16 cellular contexts compared by ENCODE assay signal in the genomic region with DNA sequence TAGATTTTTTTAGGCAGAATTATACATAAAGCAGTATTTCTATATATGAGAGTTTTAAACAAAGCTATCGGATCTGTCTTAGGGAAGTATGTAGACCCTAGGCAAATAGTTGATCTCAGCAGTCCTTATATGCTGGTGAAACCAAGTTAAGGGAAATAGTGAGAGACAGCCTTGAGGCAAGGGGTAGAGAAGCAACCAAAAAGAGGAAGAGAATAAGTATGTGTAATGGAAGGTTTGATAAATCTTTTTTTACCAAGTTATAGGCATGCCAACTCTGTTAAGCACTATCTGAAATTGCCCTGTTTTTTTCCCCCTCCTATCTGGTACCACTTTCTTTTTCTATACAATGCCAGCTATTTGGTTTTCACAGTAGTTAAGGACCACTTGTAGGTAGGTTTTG. TPM values are rescaled to one million over a fixed set of nuclear protein-coding genes. Genes with fewer than 3 reads are reported as not detected.
DNase-seq lines count a peak whose midpoint lies in the region; ATAC-seq, FAIRE-seq and TF ChIP-seq lines count a peak whose summit lies in the region.
"Had no signal": no experiment of that assay in that cellular context is flagged by ENCODE, and none has a peak within 500 bp of the region (broad histone marks: within the 10 kb centered on the region; RNA-seq: fewer than 3 reads in every experiment).

No MANE protein-coding gene starts in this region.

- H3K36me3 ChIP-seq in GM12878 (ENCODE audit: control insufficient read depth in 2 of 2, insufficient read depth in 2 of 2, low read length in 1 of 2) (no peaks in the 10 kb centered on the region), endodermal cell (ENCODE audit: control insufficient read depth, insufficient read depth, low read length) (no peaks in the 10 kb centered on the region)
- H3K36me3 ChIP-seq: ascending aorta, heart right ventricle had no signal

- no TSS peak for BruUV-seq in GM12878 (replicated peaks; lab: Mats Ljungman, UMichigan)

- H3K9me3 Mint-ChIP-seq in endodermal cell: no peaks in the 10 kb centered on the region
- H3K9me3 Mint-ChIP-seq: CD8-positive, alpha-beta memory T cell; effector memory CD8-positive, alpha-beta T cell; HFFc6 had no signal

- H3K4me2 ChIP-seq in GM12878 (ENCODE audit: control insufficient read depth, insufficient read depth): no peak overlapping the region

- no peaks in the 10 kb centered on the region for H4K20me1 ChIP-seq in GM12878 (ENCODE audit: control insufficient read depth, insufficient read depth)

- no peaks in the 10 kb centered on the region for H3K79me2 ChIP-seq in GM12878 (ENCODE audit: control insufficient read depth, insufficient read depth, low read length)

- FAIRE-seq in GM12878 (lab: Jason Lieb, UNC): no peak

- RAD21 ChIA-PET in GM12878 (lab: Charles Lee; ENCODE audit: unreplicated experiment): interaction anchor here (1.0 to 1.7 kb wide), 2 partner anchors 24 to 371 kb away, joined by 3 to 4 read pairs; no protein-coding TSS in a partner anchor

- CTCF ChIA-PET in GM12878 (lab: Yijun Ruan, JAX): interaction anchor here (1.5 kb wide), 1 partner anchor 14 kb away, joined by 6 read pairs; no protein-coding TSS in a partner anchor

- no peak overlapping the region for H3K27ac Mint-ChIP-seq in endodermal cell
- H3K27ac Mint-ChIP-seq: activated CD8-positive, alpha-beta memory T cell treated with anti-CD3 and anti-CD28 coated beads, Interleukin-2, amount 10 ng/mL, durations not matched to agents 7 days and 5 days; CD8-positive, alpha-beta memory T cell; effector memory CD8-positive, alpha-beta T cell; HFFc6 had no signal

- H3K9me3 ChIP-seq in GM12878 (replicated peaks; ENCODE audit: control insufficient read depth, insufficient read depth, low read length) (no peaks in the 10 kb centered on the region), endodermal cell (ENCODE audit: control insufficient read depth, low read length) (no peaks in the 10 kb centered on the region)
- H3K9me3 ChIP-seq: ascending aorta, heart right ventricle had no signal

- peaks cover 19% of the 10 kb centered on the region for H3K4me1 ChIP-seq in GM12878 (ENCODE audit: control insufficient read depth, insufficient read depth, low read length)
- H3K4me1 ChIP-seq in endodermal cell (ENCODE audit: control insufficient read depth, insufficient read depth, low read length): no peaks in the 10 kb centered on the region
- H3K4me1 ChIP-seq: ascending aorta had no signal

- H3K27me3 ChIP-seq in GM12878 (replicated peaks in 1 of 2; ENCODE audit: control insufficient read depth in 2 of 2, insufficient read depth in 2 of 2, low read length in 1 of 2): no peaks in the 10 kb centered on the region
- no peaks in the 10 kb centered on the region for H3K27me3 ChIP-seq in endodermal cell (ENCODE audit: control insufficient read depth, insufficient read depth, low read length, poor library complexity, severe bottlenecking)
- H3K27me3 ChIP-seq: ascending aorta had no signal

- SMC1A ChIA-PET in GM12878 (lab: Charles Lee; ENCODE audit: uncharacterized antibody, unreplicated experiment): interaction anchor here (0.6 to 2.3 kb wide), 3 partner anchors 14 to 209 kb away, joined by 3 to 9 read pairs (median 4); no protein-coding TSS in a partner anchor

- H3K27ac ChIP-seq in GM12878 (ENCODE audit: control insufficient read depth, insufficient read depth) (no peak overlapping the region), endodermal cell (ENCODE audit: low read depth, low read length) (no peak overlapping the region)
- H3K27ac ChIP-seq: ascending aorta, heart right ventricle had no signal

- WGBS in GM12878 (ENCODE audit: insufficient coverage, insufficient replicate concordance, low lambda C conversion rate, missing lambda C conversion rate): 100% methylated on average over 1 of the region's 1 CpG
- 94 to 100% methylated on average over 1 of the region's 1 CpG for WGBS in endodermal cell (ENCODE audit: insufficient coverage in 1 of 2, insufficient read length in 1 of 2), 2 experiments

- DNase-seq in GM12878 (ENCODE audit: low read depth, low spot score) (no peak), A172 (ENCODE audit: low spot score) (no peak), endodermal cell (no peak), NCI-H2227 (lab: John Stamatoyannopoulos, UW; ENCODE audit: unreplicated experiment) (no peak)
- no peak for DNase-seq in stimulated activated CD4-positive, alpha-beta T cell treated with anti-CD3 and anti-CD28 coated beads, Interleukin-1b, Interleukin-23, amount 100 ng/mL, for 48 hours
- DNase-seq: activated CD8-positive, alpha-beta memory T cell treated with anti-CD3 and anti-CD28 coated beads, Interleukin-2, amount 10 ng/mL, durations not matched to agents 7 days and 5 days; CD8-positive, alpha-beta memory T cell; effector memory CD8-positive, alpha-beta T cell; heart right ventricle; HFFc6; NCI-H748 treated with DMSO at 0.1 percent for 48 hours; T-helper 1 cell had no signal

- H2AFZ ChIP-seq in GM12878 (ENCODE audit: control insufficient read depth, low read depth, low read length): no peak overlapping the region

- no peak overlapping the region for H3K4me3 Mint-ChIP-seq in endodermal cell
- H3K4me3 Mint-ChIP-seq: activated CD8-positive, alpha-beta memory T cell treated with anti-CD3 and anti-CD28 coated beads, Interleukin-2, amount 10 ng/mL, durations not matched to agents 7 days and 5 days; CD8-positive, alpha-beta memory T cell; effector memory CD8-positive, alpha-beta T cell; HFFc6 had no signal

- no peaks in the 10 kb centered on the region for H3K36me3 Mint-ChIP-seq in endodermal cell (ENCODE audit: low read depth)
- H3K36me3 Mint-ChIP-seq: CD8-positive, alpha-beta memory T cell had no signal

- TF ChIP-seq CTCF in GM12878 (IDR thresholded peaks at IDR 0.05 in 2 of 3, conservative IDR thresholded peaks at IDR 0.05 in 1 of 3; ENCODE audit: control insufficient read depth in 2 of 3, extremely low read depth in 1 of 3, insufficient read depth in 1 of 3, low read depth in 3 of 3, low read length in 3 of 3): no peak
- no peak for TF ChIP-seq CTCF in endodermal cell (conservative IDR thresholded peaks at IDR 0.05)

- H3K4me3 ChIP-seq in GM12878 (no peak overlapping the region), endodermal cell (ENCODE audit: low read length) (no peak overlapping the region)
- H3K4me3 ChIP-seq: ascending aorta, heart right ventricle had no signal

- POLR2A ChIA-PET in GM12878 (lab: Charles Lee): no interaction called here

- no peak for TF ChIP-seq EP300 in GM12878 (IDR thresholded peaks at IDR 0.05; ENCODE audit: borderline replicate concordance in 1 of 2, control insufficient read depth in 1 of 2, low read depth in 2 of 2, low read length in 2 of 2)

- no peaks in the 10 kb centered on the region for H3K4me1 Mint-ChIP-seq in endodermal cell

- H3K27me3 Mint-ChIP-seq in endodermal cell (ENCODE audit: insufficient read depth): no peaks in the 10 kb centered on the region
- H3K27me3 Mint-ChIP-seq: activated CD8-positive, alpha-beta memory T cell treated with anti-CD3 and anti-CD28 coated beads, Interleukin-2, amount 10 ng/mL, durations not matched to agents 7 days and 5 days had no signal

- in situ Hi-C loops in GM12878 (cut with MboI): no loop called here

- TF ChIP-seq POLR2A in GM12878 (IDR thresholded peaks at IDR 0.05; ENCODE audit: low read depth, low read length): no peak

- H3K9ac ChIP-seq in GM12878 (ENCODE audit: control insufficient read depth, insufficient read depth, low read length): no peak overlapping the region
- no peak overlapping the region for H3K9ac ChIP-seq in endodermal cell (ENCODE audit: extremely low read depth, low read length, poor library complexity, severe bottlenecking)

- TF ChIP-seq RAD21 in GM12878 (IDR thresholded peaks at IDR 0.05; ENCODE audit: insufficient read depth, low read depth, low read length): no peak

- ATAC-seq in GM18520 (IDR thresholded peaks at IDR 0.05; ENCODE audit: unreplicated experiment): peak; percentile 36
- ATAC-seq in GM21529 (IDR thresholded peaks at IDR 0.05; ENCODE audit: unreplicated experiment): peak; percentile 64
- ATAC-seq in HG03457 (IDR thresholded peaks at IDR 0.05; ENCODE audit: unreplicated experiment): peak; percentile 52
- peak; percentile 75 for ATAC-seq in GM12878
- ATAC-seq: activated CD8-positive, alpha-beta memory T cell treated with anti-CD3 and anti-CD28 coated beads, Interleukin-2, amount 10 ng/mL, durations not matched to agents 7 days and 5 days; effector memory CD8-positive, alpha-beta T cell had no signal

- intact Hi-C loops in GM12878 (cut with micrococcal nuclease; ENCODE audit: unreplicated experiment): no loop called here

RNA-seq across cellular contexts. Expression of a gene that starts 19.9 kb away (rescaled TPM):
- total RNA-seq in GM12878 (2013; cell fraction: nucleolus; rRNA removed): 0.21 and 0.49 TPM in 2 replicates
- total RNA-seq in GM12878 (2014; rRNA removed): 0.27 and 0.51 TPM in 2 replicates
- 0.40 and 0.60 TPM in 2 replicates for total RNA-seq in GM12878 (2014; rRNA removed; fragmentation: Illumina TruSeq; extraction: Trizol)
- 0.21 and 0.36 TPM in 2 replicates for total RNA-seq in GM12878 (2021)
- polyA plus RNA-seq in GM12878 (2011; ENCODE audit: low read depth): 0.10 TPM
- 0.34 and 0.71 TPM in 2 replicates for polyA plus RNA-seq in GM12878 (2011; rRNA removed)
- polyA plus RNA-seq in GM12878 (2011; cell fraction: cytosol; rRNA removed): 0.16 and 0.25 TPM in 2 replicates
- polyA plus RNA-seq in GM12878 (2011; cell fraction: nucleus; rRNA removed): 0.30 and 0.38 TPM in 2 replicates
- polyA plus RNA-seq in GM12878 (2012): 0.21 and 0.24 TPM in 2 replicates
- polyA plus RNA-seq in GM12878 (2014; fragmentation: Illumina TruSeq; extraction: Trizol): 0.53 and 0.95 TPM in 2 replicates
- polyA plus RNA-seq in GM12878 (2014; fragmentation: Nextera tagmentation; extraction: Ambion mirVana): under 1 TPM; 0.13 to 0.26 TPM
- polyA plus RNA-seq in GM12878 (2014; rRNA removed): 0.65 and 0.99 TPM in 2 replicates
- under 1 TPM in 1 of 2 experiments, not detected in 1; 0.43 TPM for polyA plus RNA-seq in GM12878 (2016; fragmentation: Nextera tagmentation; extraction: Ambion mirVana)
- polyA minus RNA-seq in GM12878 (2011; rRNA and poly(A)+ RNA removed): 0.21 and 0.22 TPM in 2 replicates
- polyA minus RNA-seq in GM12878 (2011; cell fraction: cytosol; rRNA and poly(A)+ RNA removed): not detected in 2 replicates
- 0.36 TPM in 1 of 2 replicates, not detected in the other for polyA minus RNA-seq in GM12878 (2011; cell fraction: nucleus; rRNA and poly(A)+ RNA removed)
- total RNA-seq in A172 (2014; rRNA removed; shearing (Covaris generic)): not detected in 2 replicates
- total RNA-seq in endodermal cell: 1 to 10 TPM; 1.1 to 2.1 TPM
- 1.9 TPM for polyA plus RNA-seq in endodermal cell (2013, experiment 1 of 2)
- 1.7 TPM for polyA plus RNA-seq in endodermal cell (2013, experiment 2 of 2)
- total RNA-seq: ascending aorta, heart right ventricle, HFFc6 had no signal
- polyA plus RNA-seq: CD8-positive, alpha-beta memory T cell had no signal

RNA-seq across cellular contexts. Expression of a gene that starts 44.3 kb away (rescaled TPM):
- 43.7 and 47.2 TPM in 2 replicates for total RNA-seq in GM12878 (2013; cell fraction: nucleolus; rRNA removed)
- 27.5 and 34.6 TPM in 2 replicates for total RNA-seq in GM12878 (2014; rRNA removed)
- total RNA-seq in GM12878 (2014; rRNA removed; fragmentation: Illumina TruSeq; extraction: Trizol): 31.5 and 32.4 TPM in 2 replicates
- 29.1 and 29.4 TPM in 2 replicates for total RNA-seq in GM12878 (2021)
- 10.5 TPM for polyA plus RNA-seq in GM12878 (2011; ENCODE audit: low read depth)
- 49.7 and 70.6 TPM in 2 replicates for polyA plus RNA-seq in GM12878 (2011; rRNA removed)
- polyA plus RNA-seq in GM12878 (2011; cell fraction: cytosol; rRNA removed): 20.6 and 22.9 TPM in 2 replicates
- polyA plus RNA-seq in GM12878 (2011; cell fraction: nucleus; rRNA removed): 77.8 and 78.2 TPM in 2 replicates
- 25.9 and 26.9 TPM in 2 replicates for polyA plus RNA-seq in GM12878 (2012)
- polyA plus RNA-seq in GM12878 (2014; fragmentation: Illumina TruSeq; extraction: Trizol): 32.1 and 39.0 TPM in 2 replicates
- 10 to 100 TPM in 1 of 2 experiments, 1 to 10 TPM in 1; 8.0 to 12.4 TPM for polyA plus RNA-seq in GM12878 (2014; fragmentation: Nextera tagmentation; extraction: Ambion mirVana)
- polyA plus RNA-seq in GM12878 (2014; rRNA removed): 24.2 and 24.6 TPM in 2 replicates
- polyA plus RNA-seq in GM12878 (2016; fragmentation: Nextera tagmentation; extraction: Ambion mirVana): 10 to 100 TPM; 17.4 to 19.5 TPM
- polyA minus RNA-seq in GM12878 (2011; rRNA and poly(A)+ RNA removed): 47.5 and 83.2 TPM in 2 replicates
- polyA minus RNA-seq in GM12878 (2011; cell fraction: cytosol; rRNA and poly(A)+ RNA removed): 16.7 and 33.9 TPM in 2 replicates
- polyA minus RNA-seq in GM12878 (2011; cell fraction: nucleus; rRNA and poly(A)+ RNA removed): 18.1 and 22.3 TPM in 2 replicates
- total RNA-seq in A172 (2014; rRNA removed; shearing (Covaris generic)): 116 and 120 TPM in 2 replicates
- 10 to 100 TPM; 12.2 to 15.5 TPM for total RNA-seq in endodermal cell
- polyA plus RNA-seq in endodermal cell (2013, experiment 1 of 2): 37.9 TPM
- 31.3 TPM for polyA plus RNA-seq in endodermal cell (2013, experiment 2 of 2)

RNA-seq across cellular contexts. Expression of a gene that starts 49.0 kb away (rescaled TPM):
- total RNA-seq in GM12878 (2013; cell fraction: nucleolus; rRNA removed): 52.1 and 56.3 TPM in 2 replicates
- total RNA-seq in GM12878 (2014; rRNA removed) (65.3 and 70.9 TPM in 2 replicates), GM12878 (2014; rRNA removed; fragmentation: Illumina TruSeq; extraction: Trizol) (64.5 and 72.3 TPM in 2 replicates), GM12878 (2021) (68.0 and 74.3 TPM in 2 replicates), endodermal cell (10 to 100 TPM; 10.4 to 14.9 TPM)
- 65.1 TPM for polyA plus RNA-seq in GM12878 (2011; ENCODE audit: low read depth)
- polyA plus RNA-seq in GM12878 (2011; rRNA removed) (101 and 151 TPM in 2 replicates), GM12878 (2014; fragmentation: Illumina TruSeq; extraction: Trizol) (68.1 and 74.9 TPM in 2 replicates), GM12878 (2014; fragmentation: Nextera tagmentation; extraction: Ambion mirVana) (100 to 1,000 TPM; 238 to 248 TPM), GM12878 (2014; rRNA removed) (60.9 and 64.7 TPM in 2 replicates), GM12878 (2016; fragmentation: Nextera tagmentation; extraction: Ambion mirVana) (100 to 1,000 TPM; 171 to 205 TPM)
- polyA plus RNA-seq in GM12878 (2011; cell fraction: cytosol; rRNA removed): 33.9 and 35.7 TPM in 2 replicates
- polyA plus RNA-seq in GM12878 (2011; cell fraction: nucleus; rRNA removed): 63.7 and 81.5 TPM in 2 replicates
- 65.2 and 75.4 TPM in 2 replicates for polyA plus RNA-seq in GM12878 (2012)
- polyA minus RNA-seq in GM12878 (2011; rRNA and poly(A)+ RNA removed): 16.1 and 21.0 TPM in 2 replicates
- polyA minus RNA-seq in GM12878 (2011; cell fraction: cytosol; rRNA and poly(A)+ RNA removed): 2.5 and 4.7 TPM in 2 replicates
- 21.8 and 26.3 TPM in 2 replicates for polyA minus RNA-seq in GM12878 (2011; cell fraction: nucleus; rRNA and poly(A)+ RNA removed)
- total RNA-seq in A172 (2014; rRNA removed; shearing (Covaris generic)): 90.5 and 122 TPM in 2 replicates
- polyA plus RNA-seq in endodermal cell (2013, experiment 1 of 2): 30.4 TPM
- polyA plus RNA-seq in endodermal cell (2013, experiment 2 of 2): 22.6 TPM
